Comparison of ENCODE assay signal across 13 cellular contexts in the genomic region with DNA sequence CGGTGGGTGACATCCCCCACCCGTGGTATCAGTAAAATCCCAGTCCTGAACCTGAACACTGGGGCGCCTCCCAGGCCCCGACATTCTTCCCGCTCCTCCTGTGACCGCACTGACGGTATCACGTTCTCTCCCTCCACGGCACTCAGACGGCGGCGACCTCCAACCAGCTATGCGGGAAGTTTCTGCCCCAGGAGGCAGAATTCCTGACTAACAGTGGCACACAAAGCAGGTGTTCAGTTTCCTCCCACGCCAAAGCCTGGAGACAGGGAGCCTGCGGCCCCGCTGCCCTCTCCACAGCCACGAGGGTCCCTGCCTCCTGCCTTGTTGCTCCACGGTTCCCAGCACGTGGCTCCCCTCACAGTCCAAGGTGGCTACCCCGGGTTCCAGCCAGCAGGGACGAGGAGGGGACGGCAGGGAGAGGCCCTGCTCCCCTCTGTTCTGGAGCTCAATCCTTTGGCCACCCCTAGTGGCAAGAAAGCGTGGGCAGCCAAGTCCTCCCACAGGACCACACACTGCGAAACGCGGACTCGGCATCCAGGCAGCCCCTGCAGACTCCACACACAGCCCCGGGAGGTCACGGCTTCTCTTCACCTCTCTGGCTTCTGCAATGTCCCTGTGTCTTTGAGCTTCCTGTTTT. TPM values are rescaled to one million over a fixed set of nuclear protein-coding genes. Genes with fewer than 3 reads are reported as not detected.
A peak's percentile ranks its signal among the peaks of the same experiment; 100 is the strongest.
DNase-seq lines count a peak whose midpoint lies in the region; ATAC-seq, FAIRE-seq and TF ChIP-seq lines count a peak whose summit lies in the region.
"Had no signal": no experiment of that assay in that cellular context is flagged by ENCODE, and none has a peak within 500 bp of the region (broad histone marks: within the 10 kb centered on the region; RNA-seq: fewer than 3 reads in every experiment).

No MANE protein-coding gene starts in this region.

- intact Hi-C loops in esophagus squamous epithelium (cut with DNase I), result no loop called here
- intact Hi-C loops in mucosa of descending colon (cut with DNase I, micrococcal nuclease), result no loop called here

- H3K4me1 ChIP-seq in esophagus squamous epithelium (peaks cover 18 to 59% (median 30%) of the 10 kb centered on the region in 3 donors), mucosa of descending colon (ENCODE audit: low read depth) (no peaks in the 10 kb centered on the region)
- H3K4me1 ChIP-seq: parathyroid adenoma had no signal

- CTCF ChIA-PET in AG04449 (lab: Yijun Ruan, JAX) (interaction anchor here (0.9 to 1.2 kb wide), 5 partner anchors 11 to 103 kb away, joined by 3 to 8 read pairs (median 3); no protein-coding TSS in a partner anchor), RWPE1 (lab: Yijun Ruan, JAX) (interaction anchor here (0.8 kb wide), 1 partner anchor 19 kb away, joined by 3 read pairs; no protein-coding TSS in a partner anchor)

- TF ChIP-seq POLR2A in esophagus squamous epithelium (IDR thresholded peaks at IDR 0.05) (no peak), GM12892 (IDR thresholded peaks at IDR 0.05; ENCODE audit: low read depth, low read length) (no peak)

- POLR2A ChIA-PET in AG04449 (lab: Yijun Ruan, JAX), result interaction anchor here (0.6 kb wide), 2 partner anchors 8 to 68 kb away, joined by 3 read pairs; no protein-coding TSS in a partner anchor
- POLR2A ChIA-PET in RWPE1 (lab: Yijun Ruan, JAX; ENCODE audit: low non-redundant PET), result no interaction called here

- H3K4me3 ChIP-seq in AG04449 (ENCODE audit: low read depth, low read length), result no peak overlapping the region
- no peak overlapping the region for H3K4me3 ChIP-seq in esophagus squamous epithelium
- no peak overlapping the region for H3K4me3 ChIP-seq in mucosa of descending colon
- H3K4me3 ChIP-seq: BLaER1 had no signal

- ATAC-seq in mucosa of descending colon (peak; percentile 20), HG02610 (IDR thresholded peaks at IDR 0.05; ENCODE audit: unreplicated experiment) (no peak), HG03139 (IDR thresholded peaks at IDR 0.05; ENCODE audit: unreplicated experiment) (no peak)
- ATAC-seq: activated CD8-positive, alpha-beta T cell treated with anti-CD3 and anti-CD28 coated beads for 36 hours had no signal

- H3K36me3 ChIP-seq in esophagus squamous epithelium (peaks cover 28 to 100% (median 38%) of the 10 kb centered on the region in 3 donors), mucosa of descending colon (ENCODE audit: low read depth) (peaks cover 4% of the 10 kb centered on the region)

- FAIRE-seq in GM12892 (lab: Jason Lieb, UNC), result no peak
- FAIRE-seq: GM18507, RCC 7860 had no signal

- H3K27ac ChIP-seq in RWPE1 (peak overlapping the region; percentile 87), esophagus squamous epithelium (peak overlapping the region; percentile 34 to 63 (median 47))
- H3K27ac ChIP-seq: BLaER1, parathyroid adenoma had no signal

- WGBS in esophagus squamous epithelium, 2 donors, result 72 to 77% methylated on average over 5 to 18 of the region's 29 CpGs

- peak; percentile 33 for TF ChIP-seq CTCF in AG04449 (IDR thresholded peaks at IDR 0.05; ENCODE audit: insufficient read depth, low read length, missing control alignments)
- TF ChIP-seq CTCF in RWPE1 (conservative IDR thresholded peaks at IDR 0.05; ENCODE audit: low read depth), result no peak
- peak in 4 of 6 experiments; percentile 12 to 34 (median 20) for TF ChIP-seq CTCF in esophagus squamous epithelium (IDR thresholded peaks at IDR 0.05)
- TF ChIP-seq CTCF in mucosa of descending colon (IDR thresholded peaks at IDR 0.05), result no peak

- DNase-seq in AG04449 (ENCODE audit: low read depth, low spot score), result no peak
- DNase-seq in RWPE1 (ENCODE audit: low spot score), result no peak
- DNase-seq in esophagus squamous epithelium (lab: John Stamatoyannopoulos, UW), result no peak
- DNase-seq in mucosa of descending colon, result peak in 2 of 3 donors; percentile 37 to 47
- no peak for DNase-seq in kidney glomerular epithelial cell (lab: John Stamatoyannopoulos, UW)
- no peak for DNase-seq in GM12892 (ENCODE audit: insufficient read length)
- DNase-seq: activated CD8-positive, alpha-beta T cell treated with anti-CD3 and anti-CD28 coated beads for 36 hours had no signal

- H3K9me3 ChIP-seq in esophagus squamous epithelium, result no peaks in the 10 kb centered on the region
- H3K9me3 ChIP-seq in mucosa of descending colon, result no peaks in the 10 kb centered on the region
- H3K9me3 ChIP-seq: BLaER1 had no signal

- H3K27me3 ChIP-seq in esophagus squamous epithelium, result no peaks in the 10 kb centered on the region
- H3K27me3 ChIP-seq: BLaER1 had no signal

RNA-seq across cellular contexts. Expression of a gene that starts 15.2 kb away (rescaled TPM):
- total RNA-seq in esophagus squamous epithelium (100 to 1,000 TPM in 3 of 4 donors, 10 to 100 TPM in 1; 72.2 to 121 (median 113) TPM), mucosa of descending colon (100 to 1,000 TPM; 151 to 188 (median 168) TPM)
- 45.7 TPM for polyA plus RNA-seq in GM12892 (2012; ENCODE audit: missing spikeins)

RNA-seq across cellular contexts. Expression of a gene that starts 55.9 kb away (rescaled TPM):
- total RNA-seq in esophagus squamous epithelium (10 to 100 TPM; 56.6 to 78.7 (median 67.5) TPM), mucosa of descending colon (100 to 1,000 TPM in 1 of 3 donors, 10 to 100 TPM in 2; 75.5 to 112 (median 98.4) TPM)
- 19.6 TPM for polyA plus RNA-seq in GM12892 (2012; ENCODE audit: missing spikeins)

Comparison
In these comparisons a context has a peak if more than half of its experiments do, and no peak if none do; other contexts are left out.
1. DNase-seq: peak in mucosa of descending colon (2 of 3); none in AG04449 (single experiment), RWPE1 (single experiment), esophagus squamous epithelium (single experiment), kidney glomerular epithelial cell (single experiment) and GM12892 (single experiment).
2. CTCF ChIP-seq: peak in AG04449 (single experiment) and esophagus squamous epithelium (4 of 6); none in RWPE1 (single experiment) and mucosa of descending colon (single experiment).